ENCODE assay signal across 10 cellular contexts in genomic region chr2:36672199-36672598, GRCh38. TPM values are rescaled to one million over a fixed set of nuclear protein-coding genes. Genes with fewer than 3 reads are reported as not detected.
A peak's percentile ranks its signal among the peaks of the same experiment; 100 is the strongest.
DNase-seq lines count a peak whose midpoint lies in the region; ATAC-seq, FAIRE-seq and TF ChIP-seq lines count a peak whose summit lies in the region.
"Had no signal": no experiment of that assay in that cellular context is flagged by ENCODE, and none has a peak within 500 bp of the region (broad histone marks: within the 10 kb centered on the region; RNA-seq: fewer than 3 reads in every experiment).

No MANE protein-coding gene starts in this region.

- intact Hi-C loops in Calu3 (cut with micrococcal nuclease; ENCODE audit: unreplicated experiment), result no loop called here
- intact Hi-C loops in GM12878 (cut with micrococcal nuclease; ENCODE audit: unreplicated experiment), result no loop called here
- intact Hi-C loops in lower lobe of right lung (cut with DNase I), result no loop called here
- intact Hi-C loops in ovary (cut with DNase I), result no loop called here
- intact Hi-C loops in aorta (cut with DNase I), result no loop called here

- H3K79me2 ChIP-seq in GM12878 (ENCODE audit: control insufficient read depth, insufficient read depth, low read length), result no peaks in the 10 kb centered on the region

- RAD21 ChIA-PET in GM12878 (lab: Charles Lee; ENCODE audit: unreplicated experiment), result no interaction called here

- POLR2A ChIA-PET in GM12878 (lab: Charles Lee), result no interaction called here

- peak; percentile 44 for TF ChIP-seq RAD21 in GM12878 (IDR thresholded peaks at IDR 0.05; ENCODE audit: insufficient read depth, low read depth, low read length)

- ATAC-seq in GM12878 (0 out of 3 replicates have a peak, but pooled peaks have one; percentile 44), lower lobe of right lung (no peak), aorta (ENCODE audit: low FRiP score) (no peak)

- TF ChIP-seq EP300 in GM12878 (IDR thresholded peaks at IDR 0.05; ENCODE audit: borderline replicate concordance in 1 of 2, control insufficient read depth in 1 of 2, low read depth in 2 of 2, low read length in 2 of 2), result no peak
- no peak for TF ChIP-seq EP300 in ovary (IDR thresholded peaks at IDR 0.05)

- H3K4me3 Mint-ChIP-seq in Calu3 (ENCODE audit: low read depth, unreplicated experiment), result no peak overlapping the region

- TF ChIP-seq CTCF in Calu3 (IDR thresholded peaks at IDR 0.05; ENCODE audit: unreplicated experiment) (peak; percentile 39), GM12878 (IDR thresholded peaks at IDR 0.05 in 2 of 3, conservative IDR thresholded peaks at IDR 0.05 in 1 of 3; ENCODE audit: control insufficient read depth in 2 of 3, extremely low read depth in 1 of 3, insufficient read depth in 1 of 3, low read depth in 3 of 3, low read length in 3 of 3) (peak in 2 of 3 experiments; percentile 20 to 25; a peak in 3 of 6 replicates), lower lobe of right lung (IDR thresholded peaks at IDR 0.05) (peak; percentile 26), ovary (IDR thresholded peaks at IDR 0.05) (no peak)

- H3K27ac Mint-ChIP-seq in Calu3 (ENCODE audit: unreplicated experiment), result no peak overlapping the region

- no peak for TF ChIP-seq POLR2A in GM12878 (IDR thresholded peaks at IDR 0.05; ENCODE audit: low read depth, low read length)
- no peak for TF ChIP-seq POLR2A in ovary (IDR thresholded peaks at IDR 0.05)

- DNase-seq in Calu3 (peak; percentile 12), KG1 (lab: John Stamatoyannopoulos, UW) (peak; percentile 16), GM12878 (ENCODE audit: low read depth, low spot score) (no peak), lower lobe of right lung (no peak), ovary (no peak), C1 segment of cervical spinal cord (lab: John Stamatoyannopoulos, UW) (no peak), NCI-H526 treated with DMSO at 0.1 percent for 48 hours (lab: John Stamatoyannopoulos, UW) (no peak), aorta (no peak)
- DNase-seq: effector memory CD4-positive, alpha-beta T cell had no signal

- H3K27ac ChIP-seq in GM12878 (ENCODE audit: control insufficient read depth, insufficient read depth), result no peak overlapping the region
- H3K27ac ChIP-seq in lower lobe of right lung, result no peak overlapping the region
- H3K27ac ChIP-seq in ovary, result no peak overlapping the region
- no peak overlapping the region for H3K27ac ChIP-seq in aorta (ENCODE audit: low read depth in 1 of 2, low read length in 2 of 2)
- H3K27ac ChIP-seq: SJCRH30 had no signal

- WGBS in GM12878 (ENCODE audit: insufficient coverage, insufficient replicate concordance, low lambda C conversion rate, missing lambda C conversion rate), result 0% methylated on average over 1 of the region's 1 CpG
- WGBS in ovary, 3 donors, result 29 to 57% (median 39%) methylated on average over 1 of the region's 1 CpG
- 21 to 25% methylated on average over 1 of the region's 1 CpG for WGBS in aorta, 2 donors

- H2AFZ ChIP-seq in GM12878 (ENCODE audit: control insufficient read depth, low read depth, low read length), result no peak overlapping the region

- FAIRE-seq in GM12878 (lab: Jason Lieb, UNC), result no peak

- no peak overlapping the region for H3K4me2 ChIP-seq in GM12878 (ENCODE audit: control insufficient read depth, insufficient read depth)

- H3K4me1 Mint-ChIP-seq in Calu3 (ENCODE audit: low read depth, unreplicated experiment), result no peaks in the 10 kb centered on the region

- no peaks in the 10 kb centered on the region for H3K27me3 Mint-ChIP-seq in Calu3 (ENCODE audit: unreplicated experiment)

- no peaks in the 10 kb centered on the region for H4K20me1 ChIP-seq in GM12878 (ENCODE audit: control insufficient read depth, insufficient read depth)

- no peaks in the 10 kb centered on the region for H3K9me3 Mint-ChIP-seq in Calu3 (ENCODE audit: low read depth, unreplicated experiment)

- no peak overlapping the region for H3K9ac ChIP-seq in GM12878 (ENCODE audit: control insufficient read depth, insufficient read depth, low read length)

- H3K27me3 ChIP-seq in GM12878 (replicated peaks in 1 of 2; ENCODE audit: control insufficient read depth in 2 of 2, insufficient read depth in 2 of 2, low read length in 1 of 2) (no peaks in the 10 kb centered on the region), lower lobe of right lung (ENCODE audit: low read depth) (no peaks in the 10 kb centered on the region), ovary (no peaks in the 10 kb centered on the region), aorta (ENCODE audit: control insufficient read depth in 1 of 2, insufficient read depth in 2 of 2, low read length in 1 of 2) (no peaks in the 10 kb centered on the region)

- H3K36me3 ChIP-seq in GM12878 (ENCODE audit: control insufficient read depth in 2 of 2, insufficient read depth in 2 of 2, low read length in 1 of 2) (no peaks in the 10 kb centered on the region), lower lobe of right lung (no peaks in the 10 kb centered on the region), ovary (no peaks in the 10 kb centered on the region), aorta (ENCODE audit: control insufficient read depth in 1 of 2, insufficient read depth in 2 of 2, low read length in 1 of 2) (no peaks in the 10 kb centered on the region)
- H3K36me3 ChIP-seq: SJCRH30 had no signal

- in situ Hi-C loops in GM12878 (cut with MboI), result no loop called here

- no peaks in the 10 kb centered on the region for H3K36me3 Mint-ChIP-seq in Calu3 (ENCODE audit: insufficient read depth, unreplicated experiment)

- CTCF ChIA-PET in Calu3 (lab: Charles Lee), result interaction anchor here (1.0 kb wide), 1 partner anchor 8 kb away, joined by 3 read pairs; no protein-coding TSS in a partner anchor
- CTCF ChIA-PET in GM12878 (lab: Yijun Ruan, JAX), result interaction anchor here (0.9 kb wide), 1 partner anchor 8 kb away, joined by 3 read pairs; no protein-coding TSS in a partner anchor

- no peaks in the 10 kb centered on the region for H3K4me1 ChIP-seq in GM12878 (ENCODE audit: control insufficient read depth, insufficient read depth, low read length)
- H3K4me1 ChIP-seq in lower lobe of right lung, result no peaks in the 10 kb centered on the region
- H3K4me1 ChIP-seq in ovary (ENCODE audit: insufficient read depth), result no peaks in the 10 kb centered on the region
- no peaks in the 10 kb centered on the region for H3K4me1 ChIP-seq in aorta (ENCODE audit: control insufficient read depth in 1 of 2, insufficient read depth in 2 of 2, low read length in 2 of 2)
- H3K4me1 ChIP-seq: SJCRH30 had no signal

- H3K9me3 ChIP-seq in GM12878 (replicated peaks; ENCODE audit: control insufficient read depth, insufficient read depth, low read length) (no peaks in the 10 kb centered on the region), lower lobe of right lung (no peaks in the 10 kb centered on the region), ovary (no peaks in the 10 kb centered on the region), aorta (ENCODE audit: control insufficient read depth, low read length) (no peaks in the 10 kb centered on the region)
- H3K9me3 ChIP-seq: SJCRH30 had no signal

- SMC1A ChIA-PET in GM12878 (lab: Charles Lee; ENCODE audit: uncharacterized antibody, unreplicated experiment), result interaction anchor here (1.2 kb wide), 1 partner anchor 12 kb away, joined by 4 read pairs; no protein-coding TSS in a partner anchor

- BruUV-seq in Calu3 (replicated peaks; lab: Mats Ljungman, UMichigan) (no TSS peak), GM12878 (replicated peaks; lab: Mats Ljungman, UMichigan) (no TSS peak)

- H3K4me3 ChIP-seq in GM12878 (no peak overlapping the region), lower lobe of right lung (no peak overlapping the region), ovary (no peak overlapping the region), aorta (ENCODE audit: low read length in 2 of 2) (no peak overlapping the region)
- H3K4me3 ChIP-seq: SJCRH30 had no signal

TF ChIP-seq in GM12878, 131 proteins besides CTCF, POLR2A, EP300 and RAD21 (continues in another document):
- TF ChIP-seq MAX (IDR thresholded peaks at IDR 0.05; ENCODE audit: low read depth, low read length) (no peak), NKRF (conservative IDR thresholded peaks at IDR 0.05) (no peak)

RNA-seq across cellular contexts. Expression of gene VIT, which starts 24.3 kb away (rescaled TPM):
- total RNA-seq in Calu3 (2022) (not detected in 2 replicates), GM12878 (2014; rRNA removed) (not detected in 2 replicates), GM12878 (2014; rRNA removed; fragmentation: Illumina TruSeq; extraction: Trizol) (not detected in 2 replicates), GM12878 (2021) (not detected in 2 replicates), lower lobe of right lung (4.2 TPM), ovary (10 to 100 TPM in 5 of 7 donors, 1 to 10 TPM in 2; 2.9 to 29.7 (median 16.4) TPM), aorta (10 to 100 TPM in 1 of 2 donors, 1 to 10 TPM in 1; 10.0 to 29.2 TPM)
- 0.69 and 1.4 TPM in 2 replicates for total RNA-seq in GM12878 (2013; cell fraction: nucleolus; rRNA removed)
- polyA plus RNA-seq in GM12878 (2011; ENCODE audit: low read depth), result not detected
- polyA plus RNA-seq in GM12878 (2011; rRNA removed) (0.05 and 0.06 TPM in 2 replicates), GM12878 (2014; fragmentation: Illumina TruSeq; extraction: Trizol) (not detected in 2 replicates), GM12878 (2014; fragmentation: Nextera tagmentation; extraction: Ambion mirVana) (under 1 TPM in 1 of 2 experiments, not detected in 1; 0.14 TPM), GM12878 (2014; rRNA removed) (0.09 TPM in 1 of 2 replicates, not detected in the other), GM12878 (2016; fragmentation: Nextera tagmentation; extraction: Ambion mirVana) (not detected), ovary (10 to 100 TPM; 19.4 to 26.5 TPM), aorta (not detected)
- 0.15 TPM in 1 of 2 replicates, not detected in the other for polyA plus RNA-seq in GM12878 (2011; cell fraction: cytosol; rRNA removed)
- polyA plus RNA-seq in GM12878 (2011; cell fraction: nucleus; rRNA removed), result 0.06 and 0.07 TPM in 2 replicates
- not detected in 2 replicates for polyA plus RNA-seq in GM12878 (2012)
- not detected in 2 replicates for polyA minus RNA-seq in GM12878 (2011; rRNA and poly(A)+ RNA removed)
- polyA minus RNA-seq in GM12878 (2011; cell fraction: cytosol; rRNA and poly(A)+ RNA removed), result not detected in 2 replicates
- polyA minus RNA-seq in GM12878 (2011; cell fraction: nucleus; rRNA and poly(A)+ RNA removed), result not detected in 2 replicates

Comparison
In these comparisons a context has a peak if more than half of its experiments do, and no peak if none do; other contexts are left out.
1. DNase-seq: peak in Calu3 (single experiment) and KG1 (single experiment); none in GM12878 (single experiment), lower lobe of right lung (single experiment), ovary (0 of 5), C1 segment of cervical spinal cord (0 of 14), NCI-H526 treated with DMSO at 0.1 percent for 48 hours (single experiment) and aorta (0 of 2).
2. CTCF ChIP-seq: peak in Calu3 (single experiment), GM12878 (2 of 3) and lower lobe of right lung (single experiment); none in ovary (0 of 3).